In genomic region chr2:217934321-217935131, GRCh38 we compare ENCODE assay signal across 9 cellular contexts.
DNase-seq lines count a peak whose midpoint lies in the region; ATAC-seq and TF ChIP-seq lines count a peak whose summit lies in the region.
"Had no signal": no experiment of that assay in that cellular context is flagged by ENCODE, and none has a peak within 500 bp of the region (broad histone marks: within the 10 kb centered on the region; RNA-seq: fewer than 3 reads in every experiment).

No MANE protein-coding gene starts in this region.

- H3K18ac ChIP-seq in IMR-90 (ENCODE audit: low read depth, low read length): peak overlapping the region; percentile 64

- H3K27me3 Mint-ChIP-seq in activated naive CD8-positive, alpha-beta T cell treated with anti-CD3 and anti-CD28 coated beads, Interleukin-2, amount 50 U/mL, for 24 hours: peaks cover 6% of the 10 kb centered on the region

- H3K4me1 Mint-ChIP-seq in activated naive CD8-positive, alpha-beta T cell treated with anti-CD3 and anti-CD28 coated beads, Interleukin-2, amount 50 U/mL, for 24 hours: peaks cover 5% of the 10 kb centered on the region
- peaks cover 19% of the 10 kb centered on the region for H3K4me1 Mint-ChIP-seq in stimulated activated effector memory CD8-positive, alpha-beta T cell treated with anti-CD3 and anti-CD28 coated beads, Interleukin-12 subunit alpha, Interleukin-12 subunit beta, amount 100 ng/mL, for 72 hours

- CTCF ChIA-PET in IMR-90 (lab: Yijun Ruan, JAX): interaction anchor here (1.0 to 1.1 kb wide), 2 partner anchors 13 to 35 kb away, joined by 4 to 5 read pairs; no protein-coding TSS in a partner anchor

- H4K8ac ChIP-seq in IMR-90 (ENCODE audit: low read depth in 2 of 2, low read length in 2 of 2): peak overlapping the region; percentile 78 to 93

- H3K9me3 Mint-ChIP-seq in activated naive CD8-positive, alpha-beta T cell treated with anti-CD3 and anti-CD28 coated beads, Interleukin-2, amount 50 U/mL, for 24 hours: no peaks in the 10 kb centered on the region
- no peaks in the 10 kb centered on the region for H3K9me3 Mint-ChIP-seq in stimulated activated effector memory CD8-positive, alpha-beta T cell treated with anti-CD3 and anti-CD28 coated beads, Interleukin-12 subunit alpha, Interleukin-12 subunit beta, amount 100 ng/mL, for 72 hours
- H3K9me3 Mint-ChIP-seq: naive B cell had no signal

- H3K9ac ChIP-seq in IMR-90 (ENCODE audit: low read depth, low read length): peak overlapping the region; percentile 41; the same call in 1 of the 2 replicates

- TF ChIP-seq CTCF in IMR-90 (conservative IDR thresholded peaks at IDR 0.05; ENCODE audit: low read depth, low read length): no peak
- TF ChIP-seq CTCF in hepatocyte (IDR thresholded peaks at IDR 0.05; ENCODE audit: poor library complexity): no peak

- H3K4me1 ChIP-seq in IMR-90 (ENCODE audit: control insufficient read depth, insufficient read depth, low read length) (peaks cover 71% of the 10 kb centered on the region), hepatocyte (ENCODE audit: insufficient read depth) (peaks cover 59% of the 10 kb centered on the region)

- H4K20me1 ChIP-seq in IMR-90 (ENCODE audit: insufficient read depth, low read length): peaks cover 7% of the 10 kb centered on the region; the same call in 1 of the 2 replicates
- H4K20me1 ChIP-seq in hepatocyte (ENCODE audit: insufficient read depth, poor library complexity, severe bottlenecking): peaks cover 5% of the 10 kb centered on the region

- H3K23ac ChIP-seq in IMR-90 (ENCODE audit: low read depth, low read length): peak overlapping the region; percentile 96

- peak overlapping the region; percentile 98 for H3K4ac ChIP-seq in IMR-90 (ENCODE audit: low read depth, low read length)

- H3K27ac ChIP-seq in IMR-90 (ENCODE audit: insufficient read depth, low read length): peak overlapping the region; percentile 84
- H3K27ac ChIP-seq in hepatocyte: peak overlapping the region; percentile 59

- peak overlapping the region; percentile 99 for H2AK5ac ChIP-seq in IMR-90 (ENCODE audit: low read depth, low read length)

- H2AK9ac ChIP-seq in IMR-90 (replicated peaks; ENCODE audit: low read depth, low read length, poor library complexity): peak overlapping the region; percentile 88

- intact Hi-C loops in IMR-90 (cut with micrococcal nuclease): loop anchor here (1.0 to 2.0 kb wide), 3 partner anchors 9 to 44 kb away; no protein-coding TSS in a partner anchor

- H3K4me2 ChIP-seq in IMR-90 (ENCODE audit: low read depth, low read length): peak overlapping the region; percentile 47
- H3K4me2 ChIP-seq in hepatocyte: no peak overlapping the region

- no peaks in the 10 kb centered on the region for H3K36me3 ChIP-seq in IMR-90 (ENCODE audit: control insufficient read depth, insufficient read depth, low read length)
- no peaks in the 10 kb centered on the region for H3K36me3 ChIP-seq in hepatocyte (replicated peaks; ENCODE audit: insufficient read depth, low read depth)

- dilution Hi-C loops in IMR-90 (cut with HindIII; ENCODE audit: low sequenced_read_pairs, unreplicated experiment): no loop called here

- H3K4me3 ChIP-seq in IMR-90 (ENCODE audit: insufficient read depth, low read depth, low read length) (no peak overlapping the region), hepatocyte (no peak overlapping the region)

- peak; percentile 51; the same call in 1 of the 2 replicates for TF ChIP-seq POLR2A in IMR-90 (IDR thresholded peaks at IDR 0.05; ENCODE audit: low read depth, low read length)

- peak overlapping the region; percentile 96 for H2BK5ac ChIP-seq in IMR-90 (ENCODE audit: low read depth, low read length, poor library complexity, severe bottlenecking)

- H3K79me2 ChIP-seq in hepatocyte: peaks cover 65% of the 10 kb centered on the region

- peak overlapping the region; percentile 93 for H2BK120ac ChIP-seq in IMR-90 (ENCODE audit: low read depth, low read length)

- ATAC-seq in IMR-90 (ENCODE audit: low read depth): peak; percentile 75
- ATAC-seq in activated naive CD8-positive, alpha-beta T cell treated with anti-CD3 and anti-CD28 coated beads, Interleukin-2, amount 50 U/mL, for 24 hours: peak; percentile 62
- peak; percentile 67 for ATAC-seq in stimulated activated effector memory CD8-positive, alpha-beta T cell treated with anti-CD3 and anti-CD28 coated beads, Interleukin-12 subunit alpha, Interleukin-12 subunit beta, amount 100 ng/mL, for 72 hours
- no peak for ATAC-seq in GM18909 (IDR thresholded peaks at IDR 0.05; ENCODE audit: poor library complexity, unreplicated experiment)
- no peak for ATAC-seq in HG03442 (IDR thresholded peaks at IDR 0.05; ENCODE audit: unreplicated experiment)

- H4K91ac ChIP-seq in IMR-90 (ENCODE audit: insufficient read depth, low read depth, low read length): peak overlapping the region; percentile 95

- peak overlapping the region; percentile 96 for H2BK20ac ChIP-seq in IMR-90 (ENCODE audit: low read depth, low read length)

- TF ChIP-seq RAD21 in IMR-90 (IDR thresholded peaks at IDR 0.05; ENCODE audit: low read length): peak; percentile 8

- in situ Hi-C loops in IMR-90 (cut with MboI; ENCODE audit: low sequenced_read_pairs): no loop called here

- peak overlapping the region; percentile 44 for H4K5ac ChIP-seq in IMR-90 (ENCODE audit: low read depth, low read length)

- no peak overlapping the region for H3K4me3 Mint-ChIP-seq in activated naive CD8-positive, alpha-beta T cell treated with anti-CD3 and anti-CD28 coated beads, Interleukin-2, amount 50 U/mL, for 24 hours
- H3K4me3 Mint-ChIP-seq in stimulated activated effector memory CD8-positive, alpha-beta T cell treated with anti-CD3 and anti-CD28 coated beads, Interleukin-12 subunit alpha, Interleukin-12 subunit beta, amount 100 ng/mL, for 72 hours: no peak overlapping the region
- H3K4me3 Mint-ChIP-seq: naive B cell had no signal

- peaks cover 71% of the 10 kb centered on the region for H3K9me1 ChIP-seq in IMR-90 (ENCODE audit: insufficient read depth, low read length)

- BruUV-seq in IMR-90 (replicated peaks; lab: Mats Ljungman, UMichigan): no TSS peak

- H3K9me3 ChIP-seq in IMR-90 (ENCODE audit: control insufficient read depth, insufficient read depth, low read length) (no peaks in the 10 kb centered on the region), hepatocyte (ENCODE audit: low read depth) (no peaks in the 10 kb centered on the region)

- no peak overlapping the region for H3K27ac Mint-ChIP-seq in activated naive CD8-positive, alpha-beta T cell treated with anti-CD3 and anti-CD28 coated beads, Interleukin-2, amount 50 U/mL, for 24 hours
- no peak overlapping the region for H3K27ac Mint-ChIP-seq in stimulated activated effector memory CD8-positive, alpha-beta T cell treated with anti-CD3 and anti-CD28 coated beads, Interleukin-12 subunit alpha, Interleukin-12 subunit beta, amount 100 ng/mL, for 72 hours

- H3K14ac ChIP-seq in IMR-90 (replicated peaks; ENCODE audit: low read depth, low read length): peak overlapping the region; percentile 96

- H2BK15ac ChIP-seq in IMR-90 (ENCODE audit: low read depth, low read length): peak overlapping the region; percentile 73; the same call in 2 of the 3 replicates

- 4% methylated on average over 3 of the region's 13 CpGs; no CpG with 5 or more reads in 1 of the 2 experiments for WGBS in IMR-90 (ENCODE audit: extremely low coverage in 2 of 2, insufficient read length in 1 of 2), 2 experiments
- 54% methylated on average over 13 of the region's 13 CpGs for WGBS in hepatocyte (ENCODE audit: low lambda C conversion rate, missing lambda C conversion rate)

- H3K79me1 ChIP-seq in IMR-90 (ENCODE audit: low read depth in 1 of 2, low read length in 2 of 2): peaks cover 31 to 92% of the 10 kb centered on the region in 2 experiments

- no peaks in the 10 kb centered on the region for H3K9me2 ChIP-seq in hepatocyte (replicated peaks; ENCODE audit: insufficient read depth)

- DNase-seq in IMR-90: peak; percentile 96
- no peak for DNase-seq in activated naive CD8-positive, alpha-beta T cell treated with anti-CD3 and anti-CD28 coated beads, Interleukin-2, amount 50 U/mL, for 24 hours
- no peak for DNase-seq in hepatocyte (ENCODE audit: low spot score)
- no peak for DNase-seq in stimulated activated effector memory CD8-positive, alpha-beta T cell treated with anti-CD3 and anti-CD28 coated beads, Interleukin-12 subunit alpha, Interleukin-12 subunit beta, amount 100 ng/mL, for 72 hours (ENCODE audit: low spot score in 2 of 2)
- DNase-seq in stimulated activated CD4-positive, alpha-beta T cell treated with anti-CD3 and anti-CD28 coated beads, Interleukin-4, amount 100 ng/mL, for 1 hour: no peak
- DNase-seq in NCI-H1436 treated with DMSO at 0.1 percent for 48 hours (lab: John Stamatoyannopoulos, UW): no peak
- DNase-seq: naive B cell had no signal

- H3K36me3 Mint-ChIP-seq in activated naive CD8-positive, alpha-beta T cell treated with anti-CD3 and anti-CD28 coated beads, Interleukin-2, amount 50 U/mL, for 24 hours (ENCODE audit: low read depth): no peaks in the 10 kb centered on the region
- H3K36me3 Mint-ChIP-seq in stimulated activated effector memory CD8-positive, alpha-beta T cell treated with anti-CD3 and anti-CD28 coated beads, Interleukin-12 subunit alpha, Interleukin-12 subunit beta, amount 100 ng/mL, for 72 hours: no peaks in the 10 kb centered on the region
- H3K36me3 Mint-ChIP-seq: naive B cell had no signal

- H3K56ac ChIP-seq in IMR-90 (ENCODE audit: extremely low read depth, insufficient read depth, low read length): peak overlapping the region; percentile 83

- no peaks in the 10 kb centered on the region for H3K27me3 ChIP-seq in IMR-90 (ENCODE audit: control insufficient read depth, insufficient read depth, low read length)
- H3K27me3 ChIP-seq in hepatocyte: no peaks in the 10 kb centered on the region

- POLR2A ChIA-PET in IMR-90 (lab: Charles Lee; ENCODE audit: unreplicated experiment): no interaction called here

- H2AFZ ChIP-seq in IMR-90 (replicated peaks; ENCODE audit: low read length, poor library complexity) (peak overlapping the region; percentile 68), hepatocyte (no peak overlapping the region)

TF ChIP-seq in IMR-90, 13 proteins besides CTCF, POLR2A, EP300 and RAD21 (continues in another document):
- TF ChIP-seq RCOR1 (IDR thresholded peaks at IDR 0.05; ENCODE audit: insufficient replicate concordance, low read length): peak; percentile 82
- peak; percentile 25; the same call in 1 of the 2 replicates for TF ChIP-seq BHLHE40 (IDR thresholded peaks at IDR 0.05; ENCODE audit: low read depth, low read length)
- no peak for TF ChIP-seq MAFK (IDR thresholded peaks at IDR 0.05; ENCODE audit: low read depth, low read length)
- peak; percentile 23; the same call in 1 of the 2 replicates for TF ChIP-seq USF2 (IDR thresholded peaks at IDR 0.05; ENCODE audit: low read depth, low read length)

Comparison
In these comparisons a context has a peak if more than half of its experiments do, and no peak if none do; other contexts are left out.
1. ATAC-seq: peak in IMR-90 (single experiment), activated naive CD8-positive, alpha-beta T cell treated with anti-CD3 and anti-CD28 coated beads, Interleukin-2, amount 50 U/mL, for 24 hours (single experiment) and stimulated activated effector memory CD8-positive, alpha-beta T cell treated with anti-CD3 and anti-CD28 coated beads, Interleukin-12 subunit alpha, Interleukin-12 subunit beta, amount 100 ng/mL, for 72 hours (single experiment); none in GM18909 (single experiment) and HG03442 (single experiment).